22 cellular contexts compared by ENCODE assay signal in genomic region chr14:85471156-85471555, GRCh38. TPM values are rescaled to one million over a fixed set of nuclear protein-coding genes. Genes with fewer than 3 reads are reported as not detected.
DNase-seq lines count a peak whose midpoint lies in the region; ATAC-seq and TF ChIP-seq lines count a peak whose summit lies in the region.
"Had no signal": no experiment of that assay in that cellular context is flagged by ENCODE, and none has a peak within 500 bp of the region (broad histone marks: within the 10 kb centered on the region; RNA-seq: fewer than 3 reads in every experiment).

No MANE protein-coding gene starts in this region.

- H3K9me3 Mint-ChIP-seq in activated CD8-positive, alpha-beta T cell treated with anti-CD3 and anti-CD28 coated beads for 36 hours = no peaks in the 10 kb centered on the region
- H3K9me3 Mint-ChIP-seq: immature natural killer cell; stimulated activated effector memory CD8-positive, alpha-beta T cell treated with anti-CD3 and anti-CD28 coated beads, Interleukin-12 subunit alpha, Interleukin-12 subunit beta, amount 100 ng/mL, for 72 hours; WTC11 had no signal

- intact Hi-C loops in activated CD8-positive, alpha-beta T cell treated with anti-CD3 and anti-CD28 coated beads for 36 hours (cut with micrococcal nuclease) = no loop called here

- no peaks in the 10 kb centered on the region for H3K4me1 Mint-ChIP-seq in activated CD8-positive, alpha-beta T cell treated with anti-CD3 and anti-CD28 coated beads for 36 hours (ENCODE audit: low read depth)
- H3K4me1 Mint-ChIP-seq: immature natural killer cell; memory B cell; stimulated activated effector memory CD8-positive, alpha-beta T cell treated with anti-CD3 and anti-CD28 coated beads, Interleukin-12 subunit alpha, Interleukin-12 subunit beta, amount 100 ng/mL, for 72 hours had no signal

- no peaks in the 10 kb centered on the region for H3K36me3 Mint-ChIP-seq in activated CD8-positive, alpha-beta T cell treated with anti-CD3 and anti-CD28 coated beads for 36 hours (ENCODE audit: low read depth)
- H3K36me3 Mint-ChIP-seq: immature natural killer cell; memory B cell; stimulated activated effector memory CD8-positive, alpha-beta T cell treated with anti-CD3 and anti-CD28 coated beads, Interleukin-12 subunit alpha, Interleukin-12 subunit beta, amount 100 ng/mL, for 72 hours; WTC11 had no signal

- ATAC-seq in activated CD8-positive, alpha-beta T cell treated with anti-CD3 and anti-CD28 coated beads for 36 hours = no peak
- no peak for ATAC-seq in gastroesophageal sphincter
- ATAC-seq: HCT116; stimulated activated effector memory CD8-positive, alpha-beta T cell treated with anti-CD3 and anti-CD28 coated beads, Interleukin-12 subunit alpha, Interleukin-12 subunit beta, amount 100 ng/mL, for 72 hours; WTC11 had no signal

- in situ Hi-C loops in astrocyte of the cerebellum (cut with HindIII; ENCODE audit: low sequenced_read_pairs) = no loop called here

- H3K27ac Mint-ChIP-seq in activated CD8-positive, alpha-beta T cell treated with anti-CD3 and anti-CD28 coated beads for 36 hours = no peak overlapping the region
- H3K27ac Mint-ChIP-seq: memory B cell; stimulated activated effector memory CD8-positive, alpha-beta T cell treated with anti-CD3 and anti-CD28 coated beads, Interleukin-12 subunit alpha, Interleukin-12 subunit beta, amount 100 ng/mL, for 72 hours; WTC11 had no signal

- H3K27ac ChIP-seq in gastroesophageal sphincter = no peak overlapping the region
- H3K27ac ChIP-seq: neutrophil, transverse colon had no signal

- no peaks in the 10 kb centered on the region for H3K27me3 ChIP-seq in gastroesophageal sphincter
- H3K27me3 ChIP-seq: neutrophil, transverse colon had no signal

- H3K9me3 ChIP-seq in gastroesophageal sphincter = no peaks in the 10 kb centered on the region
- H3K9me3 ChIP-seq: neutrophil, transverse colon had no signal

- peaks cover 0 to 5% (median 0%) of the 10 kb centered on the region in 3 donors for H3K4me1 ChIP-seq in gastroesophageal sphincter
- H3K4me1 ChIP-seq: transverse colon had no signal

- TF ChIP-seq CTCF in astrocyte of the cerebellum (IDR thresholded peaks at IDR 0.05; ENCODE audit: low read depth, low read length, missing control alignments) (no peak), fibroblast of the aortic adventitia (IDR thresholded peaks at IDR 0.05; ENCODE audit: insufficient read depth, low read length) (no peak), gastroesophageal sphincter (IDR thresholded peaks at IDR 0.05) (no peak)
- TF ChIP-seq CTCF in activated CD8-positive, alpha-beta T cell treated with anti-CD3 and anti-CD28 coated beads for 36 hours (IDR thresholded peaks at IDR 0.05) = no peak

- no peaks in the 10 kb centered on the region for H3K27me3 Mint-ChIP-seq in activated CD8-positive, alpha-beta T cell treated with anti-CD3 and anti-CD28 coated beads for 36 hours
- H3K27me3 Mint-ChIP-seq: memory B cell had no signal

- H3K36me3 ChIP-seq in gastroesophageal sphincter = no peaks in the 10 kb centered on the region
- H3K36me3 ChIP-seq: neutrophil, transverse colon had no signal

- POLR2A ChIA-PET in activated CD8-positive, alpha-beta T cell treated with anti-CD3 and anti-CD28 coated beads for 36 hours (lab: Charles Lee) = no interaction called here

- TF ChIP-seq POLR2A in gastroesophageal sphincter (IDR thresholded peaks at IDR 0.05) = no peak

- TF ChIP-seq EP300 in gastroesophageal sphincter (IDR thresholded peaks at IDR 0.05) = no peak

- H3K4me3 ChIP-seq in astrocyte of the cerebellum (ENCODE audit: low read depth, low read length) = no peak overlapping the region
- H3K4me3 ChIP-seq in fibroblast of the aortic adventitia (ENCODE audit: low read depth, low read length) = no peak overlapping the region
- no peak overlapping the region for H3K4me3 ChIP-seq in gastroesophageal sphincter
- H3K4me3 ChIP-seq: transverse colon had no signal

- CTCF ChIA-PET in activated CD8-positive, alpha-beta T cell treated with anti-CD3 and anti-CD28 coated beads for 36 hours (lab: Charles Lee) = no interaction called here

- no peak overlapping the region for H3K4me3 Mint-ChIP-seq in activated CD8-positive, alpha-beta T cell treated with anti-CD3 and anti-CD28 coated beads for 36 hours
- H3K4me3 Mint-ChIP-seq: immature natural killer cell; memory B cell; stimulated activated effector memory CD8-positive, alpha-beta T cell treated with anti-CD3 and anti-CD28 coated beads, Interleukin-12 subunit alpha, Interleukin-12 subunit beta, amount 100 ng/mL, for 72 hours; WTC11 had no signal

- DNase-seq in HS-27A (ENCODE audit: low read depth) (peak; percentile 35), astrocyte of the cerebellum (ENCODE audit: low read depth) (peak; percentile 35), fibroblast of the aortic adventitia (ENCODE audit: low read depth) (peak; percentile 87), NCI-H146 (lab: John Stamatoyannopoulos, UW) (no peak)
- no peak for DNase-seq in activated CD8-positive, alpha-beta T cell treated with anti-CD3 and anti-CD28 coated beads for 36 hours
- DNase-seq in stimulated activated CD4-positive, alpha-beta T cell treated with anti-CD3 and anti-CD28 coated beads, Interleukin-4, amount 100 ng/mL, for 4 hours = no peak
- DNase-seq: activated gamma-delta T cell; effector memory CD4-positive, alpha-beta T cell; immature natural killer cell; NCI-H2107; NCI-H774; small intestine; T-helper 1 cell; transverse colon had no signal

RNA-seq across cellular contexts. Expression of gene FLRT2, which starts 58.8 kb away (rescaled TPM):
- total RNA-seq in fibroblast of the aortic adventitia (ENCODE audit: low replicate concordance) (48.6 and 72.3 TPM in 2 replicates), gastroesophageal sphincter (10 to 100 TPM in 3 of 4 donors, 1 to 10 TPM in 1; 9.2 to 30.8 (median 16.4) TPM)
- total RNA-seq in activated CD8-positive, alpha-beta T cell treated with anti-CD3 and anti-CD28 coated beads for 36 hours = not detected
- total RNA-seq: G401, HepG2 had no signal

Comparison
In these comparisons a context has a peak if more than half of its experiments do, and no peak if none do; other contexts are left out.
1. DNase-seq: peak in HS-27A (single experiment), astrocyte of the cerebellum (single experiment) and fibroblast of the aortic adventitia (single experiment); none in activated CD8-positive, alpha-beta T cell treated with anti-CD3 and anti-CD28 coated beads for 36 hours (single experiment), NCI-H146 (single experiment) and stimulated activated CD4-positive, alpha-beta T cell treated with anti-CD3 and anti-CD28 coated beads, Interleukin-4, amount 100 ng/mL, for 4 hours (0 of 2).
2. RNA of gene FLRT2, which starts 58.8 kb away (total RNA-seq): 48.6 to 72.3 TPM in fibroblast of the aortic adventitia and 9.2 to 30.8 TPM in gastroesophageal sphincter; not detected in activated CD8-positive, alpha-beta T cell treated with anti-CD3 and anti-CD28 coated beads for 36 hours; every median in the first group is over 10 times any median in the second.